In genomic region chr5:174167080-174167910, GRCh38 we compare ENCODE assay signal across 22 cellular contexts.
"Had no signal": no experiment of that assay in that cellular context is flagged by ENCODE, and none has a peak within 500 bp of the region (broad histone marks: within the 10 kb centered on the region; RNA-seq: fewer than 3 reads in every experiment).

No MANE protein-coding gene starts in this region.

- ATAC-seq: activated T-helper 17 cell treated with anti-CD3 and anti-CD28 coated beads, Interleukin-2, amount 50 U/mL, for 72 hours; body of pancreas; left lung; naive thymus-derived CD4-positive, alpha-beta T cell had no signal

- H3K27me3 Mint-ChIP-seq: dendritic cell treated with granulocyte-macrophage colony-stimulating factor and Interleukin-4, amounts not matched to agents 40 ng/mL and 50 ng/mL, for 4 days had no signal

- H3K4me1 ChIP-seq: left lung, prostate gland, right atrium auricular region, stomach, suprapubic skin, vagina had no signal

- H3K27ac Mint-ChIP-seq: activated naive CD8-positive, alpha-beta T cell treated with anti-CD3 and anti-CD28 coated beads, Interleukin-2, amount 10 ng/mL, durations not matched to agents 7 days and 5 days; activated T-cell treated with anti-CD3 and anti-CD28 coated beads, Interleukin-2, amount 50 U/mL, for 24 hours; activated T-helper 17 cell treated with anti-CD3 and anti-CD28 coated beads, Interleukin-2, amount 50 U/mL, for 72 hours; dendritic cell treated with granulocyte-macrophage colony-stimulating factor and Interleukin-4, amounts not matched to agents 40 ng/mL and 50 ng/mL, for 4 days; naive thymus-derived CD4-positive, alpha-beta T cell had no signal

- H3K4me1 Mint-ChIP-seq: activated naive CD8-positive, alpha-beta T cell treated with anti-CD3 and anti-CD28 coated beads, Interleukin-2, amount 10 ng/mL, durations not matched to agents 7 days and 5 days; activated T-helper 17 cell treated with anti-CD3 and anti-CD28 coated beads, Interleukin-2, amount 50 U/mL, for 72 hours had no signal

- H3K4me3 ChIP-seq: body of pancreas, left lung, lung, ovary, prostate gland, right atrium auricular region, stomach, suprapubic skin, vagina had no signal

- H3K9me3 Mint-ChIP-seq: dendritic cell treated with granulocyte-macrophage colony-stimulating factor and Interleukin-4, amounts not matched to agents 40 ng/mL and 50 ng/mL, for 4 days had no signal

- DNase-seq: activated CD4-positive, alpha-beta T cell treated with anti-CD3 and anti-CD28 coated beads for 1 hour; activated naive CD8-positive, alpha-beta T cell treated with anti-CD3 and anti-CD28 coated beads, Interleukin-2, amount 10 ng/mL, durations not matched to agents 7 days and 5 days; activated T-cell treated with anti-CD3 and anti-CD28 coated beads, Interleukin-2, amount 50 U/mL, for 24 hours; effector CD4-positive, alpha-beta T cell; erythroblast; foreskin fibroblast; left lung; naive thymus-derived CD4-positive, alpha-beta T cell; ovary; stimulated activated CD4-positive, alpha-beta T cell treated with anti-CD3 and anti-CD28 coated beads, Interleukin-4, amount 100 ng/mL, for 24 hours; stomach; T-helper 9 cell; trophoblast cell had no signal

- H3K9me3 ChIP-seq: body of pancreas, neutrophil, ovary, prostate gland, suprapubic skin, vagina had no signal

- H3K27me3 ChIP-seq: body of pancreas, left lung, ovary, right atrium auricular region, suprapubic skin, vagina had no signal

- H3K36me3 ChIP-seq: left lung, neutrophil, ovary, prostate gland, right atrium auricular region, stomach, suprapubic skin, vagina had no signal

- H3K4me3 Mint-ChIP-seq: activated naive CD8-positive, alpha-beta T cell treated with anti-CD3 and anti-CD28 coated beads, Interleukin-2, amount 10 ng/mL, durations not matched to agents 7 days and 5 days; activated T-cell treated with anti-CD3 and anti-CD28 coated beads, Interleukin-2, amount 50 U/mL, for 24 hours; activated T-helper 17 cell treated with anti-CD3 and anti-CD28 coated beads, Interleukin-2, amount 50 U/mL, for 72 hours; dendritic cell treated with granulocyte-macrophage colony-stimulating factor and Interleukin-4, amounts not matched to agents 40 ng/mL and 50 ng/mL, for 4 days; naive thymus-derived CD4-positive, alpha-beta T cell had no signal

- H3K27ac ChIP-seq: body of pancreas, left lung, neutrophil, ovary, prostate gland, right atrium auricular region, stomach, suprapubic skin, vagina had no signal
